ENCODE assay signal across 15 cellular contexts in genomic region chr6:34543421-34543820, GRCh38. TPM values are rescaled to one million over a fixed set of nuclear protein-coding genes. Genes with fewer than 3 reads are reported as not detected.
A peak's percentile ranks its signal among the peaks of the same experiment; 100 is the strongest.
DNase-seq lines count a peak whose midpoint lies in the region; ATAC-seq and TF ChIP-seq lines count a peak whose summit lies in the region.
"Had no signal": no experiment of that assay in that cellular context is flagged by ENCODE, and none has a peak within 500 bp of the region (broad histone marks: within the 10 kb centered on the region; RNA-seq: fewer than 3 reads in every experiment).

No MANE protein-coding gene starts in this region.

- no peak overlapping the region for H3K9ac ChIP-seq in IMR-90 (ENCODE audit: low read depth, low read length)
- no peak overlapping the region for H3K9ac ChIP-seq in adipocyte (ENCODE audit: low read length)
- no peak overlapping the region for H3K9ac ChIP-seq in mesendoderm (ENCODE audit: low read length)

- H2BK120ac ChIP-seq in IMR-90 (ENCODE audit: low read depth, low read length) (peak overlapping the region; percentile 73), mesendoderm (ENCODE audit: low read depth, low read length) (no peak overlapping the region)

- no peak for TF ChIP-seq RAD21 in IMR-90 (IDR thresholded peaks at IDR 0.05; ENCODE audit: low read length)

- no peak for TF ChIP-seq CTCF in AG04450 (IDR thresholded peaks at IDR 0.05; ENCODE audit: low read depth, low read length)
- TF ChIP-seq CTCF in IMR-90 (conservative IDR thresholded peaks at IDR 0.05; ENCODE audit: low read depth, low read length), result no peak

- H2BK5ac ChIP-seq in IMR-90 (ENCODE audit: low read depth, low read length, poor library complexity, severe bottlenecking) (no peak overlapping the region), mesendoderm (ENCODE audit: low read length) (no peak overlapping the region)

- H3K27me3 ChIP-seq in AG04450 (ENCODE audit: control insufficient read depth, insufficient read depth, low read length) (peaks cover 5% of the 10 kb centered on the region), IMR-90 (ENCODE audit: control insufficient read depth, insufficient read depth, low read length) (peaks cover 10% of the 10 kb centered on the region; the same call in 1 of the 2 replicates), adipocyte (replicated peaks; ENCODE audit: control insufficient read depth, insufficient read depth, low read length) (peaks cover 10% of the 10 kb centered on the region), mesendoderm (ENCODE audit: insufficient read depth, low read length, poor library complexity) (no peaks in the 10 kb centered on the region)
- H3K27me3 ChIP-seq: BE2C, vagina had no signal

- H2AFZ ChIP-seq in IMR-90 (replicated peaks; ENCODE audit: low read length, poor library complexity), result peak overlapping the region; percentile 75

- peak overlapping the region; percentile 61; the same call in 1 of the 2 replicates for H2AK5ac ChIP-seq in IMR-90 (ENCODE audit: low read depth, low read length)
- no peak overlapping the region for H2AK5ac ChIP-seq in mesendoderm (ENCODE audit: low read length)

- no peaks in the 10 kb centered on the region for H3K9me3 ChIP-seq in AG04450 (ENCODE audit: control insufficient read depth, insufficient read depth, low read length)
- no peaks in the 10 kb centered on the region for H3K9me3 ChIP-seq in IMR-90 (ENCODE audit: control insufficient read depth, insufficient read depth, low read length)
- H3K9me3 ChIP-seq in adipocyte (ENCODE audit: control insufficient read depth, low read length), result no peaks in the 10 kb centered on the region
- H3K9me3 ChIP-seq: BE2C, vagina had no signal

- in situ Hi-C loops in IMR-90 (cut with MboI; ENCODE audit: low sequenced_read_pairs), result no loop called here

- H2AK9ac ChIP-seq in IMR-90 (replicated peaks; ENCODE audit: low read depth, low read length, poor library complexity), result no peak overlapping the region

- H3K18ac ChIP-seq in IMR-90 (ENCODE audit: low read depth, low read length) (no peak overlapping the region), mesendoderm (ENCODE audit: low read length) (no peak overlapping the region)

- peak overlapping the region; percentile 5; the same call in 1 of the 2 replicates for H4K91ac ChIP-seq in IMR-90 (ENCODE audit: insufficient read depth, low read depth, low read length)

- BruUV-seq in IMR-90 (replicated peaks; lab: Mats Ljungman, UMichigan), result no TSS peak

- H3K4me1 ChIP-seq in IMR-90 (ENCODE audit: control insufficient read depth, insufficient read depth, low read length), result peaks cover 5% of the 10 kb centered on the region; the same call in 1 of the 2 replicates
- no peaks in the 10 kb centered on the region for H3K4me1 ChIP-seq in adipocyte (ENCODE audit: control insufficient read depth, insufficient read depth, low read length)
- H3K4me1 ChIP-seq in mesendoderm (ENCODE audit: control insufficient read depth, low read depth, low read length), result no peaks in the 10 kb centered on the region
- H3K4me1 ChIP-seq: BE2C had no signal

- no peak overlapping the region for H3K4me2 ChIP-seq in IMR-90 (ENCODE audit: low read depth, low read length)
- H3K4me2 ChIP-seq in mesendoderm (ENCODE audit: low read length), result no peak overlapping the region

- peak overlapping the region in 1 of 2 experiments; percentile 44; a peak in 1 of 4 replicates for H4K8ac ChIP-seq in IMR-90 (ENCODE audit: low read depth in 2 of 2, low read length in 2 of 2)
- H4K8ac ChIP-seq in mesendoderm (ENCODE audit: low read depth, low read length), result no peak overlapping the region

- H3K79me2 ChIP-seq in mesendoderm (ENCODE audit: control insufficient read depth, insufficient read depth, low read length), result no peaks in the 10 kb centered on the region

- peak; percentile 4 for DNase-seq in AG04450 (ENCODE audit: low read depth, low spot score)
- DNase-seq in IMR-90, result peak; percentile 65
- DNase-seq in adipocyte (ENCODE audit: low read depth), result peak; percentile 20
- peak; percentile 70 for DNase-seq in iris pigment epithelial cell (ENCODE audit: low read depth)
- no peak for DNase-seq in T-helper 9 cell
- no peak for DNase-seq in mesendoderm
- DNase-seq: activated CD4-positive, alpha-beta memory T cell treated with anti-CD3 and anti-CD28 coated beads, Interleukin-2, amount 10 ng/mL, durations not matched to agents 7 days and 5 days; activated effector memory CD4-positive, alpha-beta T cell treated with Interleukin-2 at 50 U/mL for 16 hours; BE2C; NCI-H2171 treated with DMSO at 0.1 percent for 48 hours; stimulated activated CD4-positive, alpha-beta T cell treated with anti-CD3 and anti-CD28 coated beads, Interleukin-2, amount 100 ng/mL, for 24 hours had no signal

- H2BK15ac ChIP-seq in IMR-90 (ENCODE audit: low read depth, low read length) (no peak overlapping the region), mesendoderm (replicated peaks; ENCODE audit: low read depth) (no peak overlapping the region)

- H3K4me3 ChIP-seq in AG04450 (ENCODE audit: low read depth, low read length) (no peak overlapping the region), IMR-90 (ENCODE audit: insufficient read depth, low read depth, low read length) (no peak overlapping the region), adipocyte (ENCODE audit: low read length) (no peak overlapping the region), mesendoderm (ENCODE audit: low read length) (no peak overlapping the region)
- H3K4me3 ChIP-seq: vagina had no signal

- H3K4ac ChIP-seq in IMR-90 (ENCODE audit: low read depth, low read length) (peak overlapping the region; percentile 59), mesendoderm (ENCODE audit: low read depth, low read length) (no peak overlapping the region)

- H2BK20ac ChIP-seq in IMR-90 (ENCODE audit: low read depth, low read length), result peak overlapping the region; percentile 5; the same call in 1 of the 2 replicates

- H3K14ac ChIP-seq in IMR-90 (replicated peaks; ENCODE audit: low read depth, low read length), result 0 out of 2 replicates have a peak overlapping the region, but pooled peaks have one; percentile 38

- ATAC-seq in IMR-90 (ENCODE audit: low read depth) (peak; percentile 85), GM19452 (IDR thresholded peaks at IDR 0.05; ENCODE audit: unreplicated experiment) (no peak), GM18861 (IDR thresholded peaks at IDR 0.05; ENCODE audit: unreplicated experiment) (no peak)

- no peaks in the 10 kb centered on the region; the same call in 1 of the 2 replicates for H3K9me1 ChIP-seq in IMR-90 (ENCODE audit: insufficient read depth, low read length)

- dilution Hi-C loops in IMR-90 (cut with HindIII; ENCODE audit: low sequenced_read_pairs, unreplicated experiment), result no loop called here

- intact Hi-C loops in IMR-90 (cut with micrococcal nuclease), result no loop called here

- H4K5ac ChIP-seq in IMR-90 (ENCODE audit: low read depth, low read length) (no peak overlapping the region), mesendoderm (ENCODE audit: low read length) (no peak overlapping the region)

- H3K79me1 ChIP-seq in IMR-90 (ENCODE audit: low read depth in 1 of 2, low read length in 2 of 2) (no peaks in the 10 kb centered on the region), mesendoderm (ENCODE audit: low read length) (no peaks in the 10 kb centered on the region)

- no peaks in the 10 kb centered on the region for H3K36me3 ChIP-seq in IMR-90 (ENCODE audit: control insufficient read depth, insufficient read depth, low read length)
- no peaks in the 10 kb centered on the region for H3K36me3 ChIP-seq in adipocyte (ENCODE audit: control insufficient read depth, insufficient read depth, low read length, severe bottlenecking)
- H3K36me3 ChIP-seq in mesendoderm (ENCODE audit: control insufficient read depth, insufficient read depth, low read length), result no peaks in the 10 kb centered on the region
- H3K36me3 ChIP-seq: BE2C, vagina had no signal

- H3K56ac ChIP-seq in IMR-90 (ENCODE audit: extremely low read depth, insufficient read depth, low read length), result no peak overlapping the region
- H3K56ac ChIP-seq in mesendoderm (ENCODE audit: low read length), result no peak overlapping the region

- H3K23ac ChIP-seq in IMR-90 (ENCODE audit: low read depth, low read length), result no peak overlapping the region
- H3K23ac ChIP-seq in mesendoderm (ENCODE audit: low read length), result no peak overlapping the region

- H4K20me1 ChIP-seq in IMR-90 (ENCODE audit: insufficient read depth, low read length), result no peaks in the 10 kb centered on the region

- CTCF ChIA-PET in AG04450 (lab: Charles Lee) (interaction anchor here (1.0 kb wide), 1 partner anchor 16 kb away, joined by 3 read pairs; no protein-coding TSS in a partner anchor), IMR-90 (lab: Yijun Ruan, JAX) (no interaction called here)

- no peak for TF ChIP-seq POLR2A in IMR-90 (IDR thresholded peaks at IDR 0.05; ENCODE audit: low read depth, low read length)

- H3K27ac ChIP-seq in AG04450 (ENCODE audit: low read depth, low read length) (no peak overlapping the region), IMR-90 (ENCODE audit: insufficient read depth, low read length) (no peak overlapping the region), mesendoderm (ENCODE audit: low read depth, low read length) (no peak overlapping the region)
- H3K27ac ChIP-seq: vagina had no signal

- 72% methylated on average over 2 of the region's 5 CpGs; no CpG with 5 or more reads in 1 of the 2 experiments for WGBS in IMR-90 (ENCODE audit: extremely low coverage in 2 of 2, insufficient read length in 1 of 2), 2 experiments
- WGBS in mesendoderm (ENCODE audit: extremely low coverage, insufficient coverage, low lambda C conversion rate), result no CpG with 5 or more reads among the region's 5 CpGs

- POLR2A ChIA-PET in AG04450 (lab: Yijun Ruan, JAX), result no interaction called here
- POLR2A ChIA-PET in IMR-90 (lab: Charles Lee; ENCODE audit: unreplicated experiment), result no interaction called here

TF ChIP-seq in IMR-90, 13 proteins besides CTCF, POLR2A, EP300 and RAD21:
- no peak for TF ChIP-seq BHLHE40 (IDR thresholded peaks at IDR 0.05; ENCODE audit: low read depth, low read length)
- TF ChIP-seq CHD1 (IDR thresholded peaks at IDR 0.05; ENCODE audit: low read depth, low read length), result no peak
- TF ChIP-seq FOS (IDR thresholded peaks at IDR 0.05; ENCODE audit: low read depth, low read length), result 0 out of 2 replicates have a peak, but pooled peaks have one; percentile 32
TF ChIP-seq in IMR-90: peak in this region for 1.

RNA-seq across cellular contexts. Expression of gene SPDEF, which starts 12.7 kb away (rescaled TPM):
- polyA plus RNA-seq in AG04450 (2011; rRNA removed) (0.04 TPM in 1 of 2 replicates, not detected in the other), IMR-90 (2012; rRNA removed) (0.04 and 0.05 TPM in 2 replicates)
- not detected in 2 replicates for polyA minus RNA-seq in AG04450 (2011; rRNA and poly(A)+ RNA removed)
- total RNA-seq in IMR-90 (2012; rRNA removed), result not detected in 2 replicates
- polyA plus RNA-seq in IMR-90 (2012; cell fraction: cytosol; rRNA removed), result 0.05 TPM in 2 replicates
- polyA plus RNA-seq in IMR-90 (2012; cell fraction: nucleus; rRNA removed; ENCODE audit: low replicate concordance), result 0.18 and 0.37 TPM in 2 replicates
- polyA plus RNA-seq in mesendoderm (2013, experiment 1 of 2), result 0.08 TPM
- 0.08 TPM for polyA plus RNA-seq in mesendoderm (2013, experiment 2 of 2)
- total RNA-seq: activated CD4-positive, alpha-beta memory T cell treated with anti-CD3 and anti-CD28 coated beads, Interleukin-2, amount 10 ng/mL, durations not matched to agents 7 days and 5 days; epithelial cell of proximal tubule; vagina had no signal

Comparison
In these comparisons a context has a peak if more than half of its experiments do, and no peak if none do; other contexts are left out.
1. DNase-seq: peak in AG04450 (single experiment), IMR-90 (single experiment), adipocyte (single experiment) and iris pigment epithelial cell (single experiment); none in T-helper 9 cell (single experiment) and mesendoderm (single experiment).